In the genomic region with DNA sequence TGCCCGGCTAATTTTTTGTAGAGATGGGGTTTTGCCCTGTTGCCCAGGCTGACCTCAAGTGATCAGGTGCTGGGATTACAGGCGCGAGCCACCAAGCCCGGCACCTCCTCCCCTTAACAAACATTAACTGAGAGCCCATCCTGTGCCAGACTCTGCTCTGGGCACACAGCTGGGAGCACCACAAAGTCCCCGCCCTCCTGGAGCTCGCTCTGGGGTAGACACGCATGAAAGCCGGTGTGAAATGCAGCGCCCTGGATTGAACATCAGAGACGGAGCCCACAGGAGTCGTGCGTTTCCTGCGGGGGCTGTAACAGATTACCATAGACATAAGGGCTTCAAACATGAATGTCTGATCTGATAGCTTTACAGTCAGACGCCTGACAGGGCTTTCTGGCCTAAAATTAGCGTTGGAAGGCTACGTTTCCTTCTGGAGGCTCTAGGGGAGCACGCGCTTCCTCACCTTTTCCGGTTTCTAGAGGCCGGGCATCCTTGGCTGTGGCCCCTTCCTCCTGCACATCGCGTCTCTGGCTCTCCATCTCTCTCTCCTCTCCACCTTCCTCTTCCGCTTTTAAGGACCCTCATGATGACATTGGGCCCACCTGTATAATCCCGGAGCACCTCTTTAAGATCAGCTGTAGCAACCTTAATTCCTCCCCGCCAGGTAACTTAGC, we compare ENCODE assay signal across 9 cellular contexts. TPM values are rescaled to one million over a fixed set of nuclear protein-coding genes. Genes with fewer than 3 reads are reported as not detected.
DNase-seq lines count a peak whose midpoint lies in the region; ATAC-seq and TF ChIP-seq lines count a peak whose summit lies in the region.
"Had no signal": no experiment of that assay in that cellular context is flagged by ENCODE, and none has a peak within 500 bp of the region (broad histone marks: within the 10 kb centered on the region; RNA-seq: fewer than 3 reads in every experiment).

No MANE protein-coding gene starts in this region.

- no peak for TF ChIP-seq POLR2A in suprapubic skin (IDR thresholded peaks at IDR 0.05)

- TF ChIP-seq EP300 in suprapubic skin (IDR thresholded peaks at IDR 0.05) = no peak

- H3K36me3 ChIP-seq in suprapubic skin = no peaks in the 10 kb centered on the region

- H3K27me3 Mint-ChIP-seq in T-helper 2 cell treated with Interferon-gamma antibody and Interleukin-4, amounts not matched to agents 5 μg/mL and 100 μg/mL, for 36 hours (ENCODE audit: low read depth) = no peaks in the 10 kb centered on the region
- H3K27me3 Mint-ChIP-seq in activated T-helper 2 cell treated with anti-CD3 and anti-CD28 coated beads, Interferon-gamma antibody, Interleukin-2, Interleukin-4, amounts not matched to agents 10 μg/mL and 5 μg/mL and 100 μg/mL, durations not matched to agents 14 hours and 24 hours and 36 hours (ENCODE audit: low read depth) = no peaks in the 10 kb centered on the region

- intact Hi-C loops in activated T-helper 2 cell treated with anti-CD3 and anti-CD28 coated beads, Interferon-gamma antibody, Interleukin-2, Interleukin-4, amounts not matched to agents 10 μg/mL and 5 μg/mL and 100 μg/mL, durations not matched to agents 14 hours and 24 hours and 36 hours (cut with micrococcal nuclease) = loop anchor here (5.0 kb wide), 2 partner anchors 133 to 368 kb away; a partner anchor contains a TSS

- TF ChIP-seq CTCF in suprapubic skin (IDR thresholded peaks at IDR 0.05) (no peak), GM20000 (IDR thresholded peaks at IDR 0.05; ENCODE audit: extremely low read depth, missing control alignments) (no peak)

- peaks cover 31% of the 10 kb centered on the region for H3K4me1 Mint-ChIP-seq in T-helper 2 cell treated with Interferon-gamma antibody and Interleukin-4, amounts not matched to agents 5 μg/mL and 100 μg/mL, for 36 hours (ENCODE audit: low read depth)
- H3K4me1 Mint-ChIP-seq in activated T-helper 2 cell treated with anti-CD3 and anti-CD28 coated beads, Interferon-gamma antibody, Interleukin-2, Interleukin-4, amounts not matched to agents 10 μg/mL and 5 μg/mL and 100 μg/mL, durations not matched to agents 14 hours and 24 hours and 36 hours (ENCODE audit: low read depth) = peaks cover 31% of the 10 kb centered on the region

- H3K4me3 Mint-ChIP-seq in T-helper 2 cell treated with Interferon-gamma antibody and Interleukin-4, amounts not matched to agents 5 μg/mL and 100 μg/mL, for 36 hours = peak overlapping the region; percentile 59
- H3K4me3 Mint-ChIP-seq in activated T-helper 2 cell treated with anti-CD3 and anti-CD28 coated beads, Interferon-gamma antibody, Interleukin-2, Interleukin-4, amounts not matched to agents 10 μg/mL and 5 μg/mL and 100 μg/mL, durations not matched to agents 14 hours and 24 hours and 36 hours (ENCODE audit: low read depth) = peak overlapping the region; percentile 20

- peak overlapping the region; percentile 88 for H3K27ac Mint-ChIP-seq in T-helper 2 cell treated with Interferon-gamma antibody and Interleukin-4, amounts not matched to agents 5 μg/mL and 100 μg/mL, for 36 hours
- H3K27ac Mint-ChIP-seq in activated T-helper 2 cell treated with anti-CD3 and anti-CD28 coated beads, Interferon-gamma antibody, Interleukin-2, Interleukin-4, amounts not matched to agents 10 μg/mL and 5 μg/mL and 100 μg/mL, durations not matched to agents 14 hours and 24 hours and 36 hours = peak overlapping the region; percentile 93

- no peaks in the 10 kb centered on the region for H3K36me3 Mint-ChIP-seq in T-helper 2 cell treated with Interferon-gamma antibody and Interleukin-4, amounts not matched to agents 5 μg/mL and 100 μg/mL, for 36 hours (ENCODE audit: low read depth)
- H3K36me3 Mint-ChIP-seq in activated T-helper 2 cell treated with anti-CD3 and anti-CD28 coated beads, Interferon-gamma antibody, Interleukin-2, Interleukin-4, amounts not matched to agents 10 μg/mL and 5 μg/mL and 100 μg/mL, durations not matched to agents 14 hours and 24 hours and 36 hours (ENCODE audit: low read depth) = no peaks in the 10 kb centered on the region

- peak overlapping the region; percentile 77 for H3K27ac ChIP-seq in suprapubic skin

- H3K9me3 ChIP-seq in suprapubic skin = no peaks in the 10 kb centered on the region

- WGBS in suprapubic skin = 60% methylated on average over 25 of the region's 25 CpGs

- ATAC-seq in left lobe of liver = peak; percentile 96

- H3K4me1 ChIP-seq in suprapubic skin = peaks cover 22% of the 10 kb centered on the region

- no peaks in the 10 kb centered on the region for H3K9me3 Mint-ChIP-seq in T-helper 2 cell treated with Interferon-gamma antibody and Interleukin-4, amounts not matched to agents 5 μg/mL and 100 μg/mL, for 36 hours
- no peaks in the 10 kb centered on the region for H3K9me3 Mint-ChIP-seq in activated T-helper 2 cell treated with anti-CD3 and anti-CD28 coated beads, Interferon-gamma antibody, Interleukin-2, Interleukin-4, amounts not matched to agents 10 μg/mL and 5 μg/mL and 100 μg/mL, durations not matched to agents 14 hours and 24 hours and 36 hours

- DNase-seq in T-helper 2 cell treated with Interferon-gamma antibody and Interleukin-4, amounts not matched to agents 5 μg/mL and 100 μg/mL, for 36 hours (ENCODE audit: low spot score) = no peak
- DNase-seq in T-helper 2 cell (no peak), left lobe of liver (ENCODE audit: low spot score) (peak; percentile 90), suprapubic skin (ENCODE audit: low spot score in 2 of 2) (no peak), GM20000 (ENCODE audit: low spot score) (no peak), GOT3 (lab: John Stamatoyannopoulos, UW) (no peak), NCI-H1092 treated with DMSO at 0.1 percent for 48 hours (lab: John Stamatoyannopoulos, UW) (no peak)
- no peak for DNase-seq in activated T-helper 2 cell treated with anti-CD3 and anti-CD28 coated beads, Interferon-gamma antibody, Interleukin-2, Interleukin-4, amounts not matched to agents 10 μg/mL and 5 μg/mL and 100 μg/mL, durations not matched to agents 14 hours and 24 hours and 36 hours (ENCODE audit: low spot score)
- DNase-seq: NCI-H1048 had no signal

- no peaks in the 10 kb centered on the region for H3K27me3 ChIP-seq in suprapubic skin

- peak overlapping the region; percentile 25 for H3K4me3 ChIP-seq in suprapubic skin

RNA-seq across cellular contexts. Expression of a gene that starts 14.4 kb away (rescaled TPM):
- 11.5 and 13.7 TPM in 2 replicates for total RNA-seq in activated T-helper 2 cell treated with anti-CD3 and anti-CD28 coated beads, Interferon-gamma antibody, Interleukin-2, Interleukin-4, amounts not matched to agents 10 μg/mL and 5 μg/mL and 100 μg/mL, durations not matched to agents 14 hours and 24 hours and 36 hours
- 60.7 TPM for total RNA-seq in left lobe of liver
- total RNA-seq in suprapubic skin = 10 to 100 TPM; 18.3 to 72.3 (median 39.6) TPM
